ENCODE assay signal across 18 cellular contexts in the genomic region with DNA sequence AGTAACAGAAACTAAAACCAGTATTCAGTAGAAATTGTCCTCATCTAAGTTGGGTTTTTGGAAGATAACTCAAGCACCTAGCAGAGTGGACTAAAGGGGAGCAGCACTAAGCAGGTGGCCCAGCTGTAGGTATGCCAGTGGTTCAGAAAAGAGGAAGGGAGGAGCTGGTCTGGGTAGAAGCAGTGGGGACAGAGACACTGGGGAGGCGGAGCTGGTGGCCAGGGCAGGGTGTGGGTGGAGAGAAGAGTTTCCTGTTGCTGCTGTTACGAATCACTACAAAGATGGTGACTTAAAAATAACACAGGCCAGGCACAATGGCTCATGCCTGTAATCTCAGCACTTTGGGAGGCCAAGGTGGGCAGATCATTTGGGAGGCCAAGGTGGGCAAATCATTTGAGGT.
DNase-seq lines count a peak whose midpoint lies in the region; ATAC-seq and TF ChIP-seq lines count a peak whose summit lies in the region.
"Had no signal": no experiment of that assay in that cellular context is flagged by ENCODE, and none has a peak within 500 bp of the region (broad histone marks: within the 10 kb centered on the region; RNA-seq: fewer than 3 reads in every experiment).

No MANE protein-coding gene starts in this region.

- in situ Hi-C loops in brain microvascular endothelial cell (cut with HindIII; ENCODE audit: low pct_ligation_motif_present, low sequenced_read_pairs): no loop called here

- peaks cover 9% of the 10 kb centered on the region for H3K9me3 Mint-ChIP-seq in chondrocyte (ENCODE audit: low read depth)

- no peaks in the 10 kb centered on the region for H3K4me1 Mint-ChIP-seq in chondrocyte (ENCODE audit: low read depth)

- no peak overlapping the region for H3K4me3 ChIP-seq in brain microvascular endothelial cell (ENCODE audit: low read depth, low read length)
- H3K4me3 ChIP-seq: esophagus muscularis mucosa had no signal

- no peaks in the 10 kb centered on the region for H3K36me3 ChIP-seq in brain microvascular endothelial cell (replicated peaks)
- H3K36me3 ChIP-seq: esophagus muscularis mucosa had no signal

- H3K27me3 Mint-ChIP-seq in chondrocyte (ENCODE audit: low read depth): peaks cover 4% of the 10 kb centered on the region

- H3K4me3 Mint-ChIP-seq in chondrocyte (ENCODE audit: unreplicated experiment): no peak overlapping the region
- H3K4me3 Mint-ChIP-seq: HFFc6, memory B cell, neural crest cell had no signal

- H3K27me3 ChIP-seq in brain microvascular endothelial cell (replicated peaks): no peaks in the 10 kb centered on the region
- H3K27me3 ChIP-seq: esophagus muscularis mucosa had no signal

- ATAC-seq in GM21526 (IDR thresholded peaks at IDR 0.05; ENCODE audit: low FRiP score, unreplicated experiment): peak; percentile 82

- TF ChIP-seq CTCF in chondrocyte (IDR thresholded peaks at IDR 0.05) (no peak), brain microvascular endothelial cell (IDR thresholded peaks at IDR 0.05; ENCODE audit: low read depth, low read length, missing control alignments) (no peak)

- no peaks in the 10 kb centered on the region for H3K36me3 Mint-ChIP-seq in chondrocyte (ENCODE audit: low read depth)
- H3K36me3 Mint-ChIP-seq: memory B cell had no signal

- no peak overlapping the region for H3K27ac Mint-ChIP-seq in chondrocyte (ENCODE audit: unreplicated experiment)
- H3K27ac Mint-ChIP-seq: HFFc6, memory B cell had no signal

- no peak overlapping the region for H3K27ac ChIP-seq in brain microvascular endothelial cell
- H3K27ac ChIP-seq: esophagus muscularis mucosa had no signal

- peak; percentile 40 for DNase-seq in GF-D8 (lab: John Stamatoyannopoulos, UW)
- peak; percentile 22 for DNase-seq in NCI-H82 (lab: John Stamatoyannopoulos, UW)
- peak; percentile 37 for DNase-seq in islet precursor cell
- DNase-seq in NCI-H2107 (lab: John Stamatoyannopoulos, UW): no peak
- DNase-seq in activated CD4-positive, alpha-beta T cell treated with anti-CD3 and anti-CD28 coated beads, Interleukin-2, amount 50 U/mL, for 4 hours: no peak
- no peak for DNase-seq in chondrocyte (ENCODE audit: low spot score)
- no peak for DNase-seq in brain microvascular endothelial cell
- DNase-seq: activated effector memory CD4-positive, alpha-beta T cell treated with anti-CD3 and anti-CD28 coated beads, Interleukin-2, amount 50 U/mL, for 16 hours; dermis blood vessel endothelial cell; DMS153; HFFc6; NCI-H1105 treated with DMSO at 0.1 percent for 48 hours; retina; SK-N-SH had no signal

Comparison
In these comparisons a context has a peak if more than half of its experiments do, and no peak if none do; other contexts are left out.
1. DNase-seq: peak in GF-D8 (single experiment), NCI-H82 (single experiment) and islet precursor cell (single experiment); none in NCI-H2107 (single experiment), activated CD4-positive, alpha-beta T cell treated with anti-CD3 and anti-CD28 coated beads, Interleukin-2, amount 50 U/mL, for 4 hours (0 of 2), chondrocyte (single experiment) and brain microvascular endothelial cell (single experiment).